In the genomic region with DNA sequence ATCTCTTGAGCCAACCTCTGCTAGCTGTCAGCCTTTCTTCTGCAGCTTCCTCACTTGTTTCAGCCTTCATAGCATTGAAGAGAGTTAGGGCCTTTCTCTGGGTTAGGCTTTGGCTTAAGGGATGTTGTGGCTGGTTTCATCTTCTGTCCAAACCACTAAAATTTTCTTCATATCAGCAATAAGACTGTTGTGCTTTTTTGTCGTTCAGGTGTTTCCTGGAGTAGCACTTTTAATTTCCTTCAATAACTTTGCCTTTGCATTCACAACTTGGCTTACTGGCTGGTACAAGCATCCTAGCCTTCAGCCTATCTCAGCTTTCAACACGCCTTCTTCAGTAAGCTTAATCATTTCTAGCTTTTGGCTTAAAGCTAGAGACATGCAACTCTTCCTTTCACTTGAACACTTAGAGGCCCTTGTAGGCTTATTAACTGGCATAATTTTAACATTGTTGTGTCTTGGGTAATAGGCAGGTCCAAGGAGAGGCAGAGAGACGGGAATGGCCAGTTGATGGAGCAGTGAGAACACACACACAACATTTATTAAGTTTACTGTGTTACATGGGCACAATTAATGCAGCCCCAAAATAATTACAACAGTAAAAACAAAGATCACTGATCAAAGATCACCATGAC, we compare ENCODE assay signal across 1 cellular context.
TF ChIP-seq lines count a peak whose summit lies in the region.

No MANE protein-coding gene starts in this region.

TF ChIP-seq in endothelial cell of umbilical vein, 7 proteins besides CTCF, POLR2A, EP300 and RAD21:
- TF ChIP-seq EZH2 (IDR thresholded peaks at IDR 0.05; ENCODE audit: borderline replicate concordance, low read depth, low read length, severe bottlenecking) (no peak), MYC (IDR thresholded peaks at IDR 0.05; ENCODE audit: low read depth, low read length) (no peak), GATA2 (IDR thresholded peaks at IDR 0.05; ENCODE audit: insufficient read depth, insufficient read length, low read depth, low read length) (no peak), JUN (IDR thresholded peaks at IDR 0.05; ENCODE audit: borderline replicate concordance, insufficient read depth, insufficient read length, low read depth) (no peak), POLR2AphosphoS5 (IDR thresholded peaks at IDR 0.05; ENCODE audit: insufficient read depth, low read depth, low read length) (no peak), FOS (IDR thresholded peaks at IDR 0.05; ENCODE audit: borderline replicate concordance, insufficient read depth, low read length) (no peak)
- TF ChIP-seq, protein P1, sequence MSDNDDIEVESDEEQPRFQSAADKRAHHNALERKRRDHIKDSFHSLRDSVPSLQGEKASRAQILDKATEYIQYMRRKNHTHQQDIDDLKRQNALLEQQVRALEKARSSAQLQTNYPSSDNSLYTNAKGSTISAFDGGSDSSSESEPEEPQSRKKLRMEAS (IDR thresholded peaks at IDR 0.05; ENCODE audit: insufficient read depth, insufficient read length) = no peak
TF ChIP-seq in endothelial cell of umbilical vein: peak in this region for 0.
